13 cellular contexts compared by ENCODE assay signal in the genomic region with DNA sequence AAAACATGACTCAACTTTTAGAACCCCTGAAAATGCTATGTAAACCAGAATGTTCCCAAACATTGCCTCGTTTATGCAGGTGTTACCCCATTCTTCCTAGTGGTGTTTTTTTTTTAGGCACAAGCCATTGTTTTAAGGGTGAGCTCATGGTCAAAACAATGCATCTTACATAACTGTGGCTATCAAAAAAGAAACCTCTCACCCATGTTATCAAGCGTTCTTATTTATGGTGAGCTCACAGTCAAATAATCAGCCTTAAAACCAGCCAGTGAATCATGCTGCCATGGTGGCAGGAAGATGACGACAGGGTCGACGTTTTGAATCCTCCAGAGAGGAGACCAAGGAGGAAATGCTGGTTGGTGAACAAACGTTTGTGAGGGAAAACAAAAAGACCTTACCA.
DNase-seq lines count a peak whose midpoint lies in the region; ATAC-seq and TF ChIP-seq lines count a peak whose summit lies in the region.
"Had no signal": no experiment of that assay in that cellular context is flagged by ENCODE, and none has a peak within 500 bp of the region (broad histone marks: within the 10 kb centered on the region; RNA-seq: fewer than 3 reads in every experiment).

No MANE protein-coding gene starts in this region.

- ATAC-seq in heart left ventricle (peak; percentile 57 to 89 (median 64)), HG02870 (IDR thresholded peaks at IDR 0.05; ENCODE audit: unreplicated experiment) (no peak)
- ATAC-seq: esophagus mucosa; stimulated activated naive CD8-positive, alpha-beta T cell treated with anti-CD3 and anti-CD28 coated beads, Interleukin-15, amount 100 ng/mL, for 72 hours; T-helper 17 cell had no signal

- no peaks in the 10 kb centered on the region for H3K36me3 ChIP-seq in heart left ventricle
- no peaks in the 10 kb centered on the region for H3K36me3 ChIP-seq in right atrium auricular region
- H3K36me3 ChIP-seq in stomach, result no peaks in the 10 kb centered on the region

- H3K27ac ChIP-seq in heart left ventricle, result peak overlapping the region in 11 of 12 donors; percentile 17 to 79 (median 57)
- peak overlapping the region; percentile 13 to 20 for H3K27ac ChIP-seq in right atrium auricular region
- H3K27ac ChIP-seq in stomach, result peak overlapping the region in 2 of 5 donors; percentile 27 to 39

- peak in 2 of 5 donors; percentile 23 to 36 for DNase-seq in heart left ventricle
- DNase-seq in cardiac septum (ENCODE audit: low spot score), result no peak
- peak; percentile 91 for DNase-seq in astrocyte of the hippocampus (ENCODE audit: low read depth, low spot score)
- DNase-seq in right atrium auricular region (ENCODE audit: low spot score), result peak; percentile 60
- no peak for DNase-seq in stomach
- no peak for DNase-seq in HuH-7.5 (ENCODE audit: low spot score)
- no peak for DNase-seq in iPS-NIHi11 (ENCODE audit: low spot score)
- DNase-seq: activated CD8-positive, alpha-beta memory T cell treated with anti-CD3 and anti-CD28 coated beads for 24 hours; NCI-H1048; stimulated activated naive CD8-positive, alpha-beta T cell treated with anti-CD3 and anti-CD28 coated beads, Interleukin-15, amount 100 ng/mL, for 72 hours; T-helper 17 cell had no signal

- peaks cover 7 to 24% (median 13%) of the 10 kb centered on the region in 12 donors for H3K4me1 ChIP-seq in heart left ventricle
- H3K4me1 ChIP-seq in right atrium auricular region, result peaks cover 0 to 16% of the 10 kb centered on the region in 2 donors
- peaks cover 0 to 10% (median 3%) of the 10 kb centered on the region in 4 donors for H3K4me1 ChIP-seq in stomach

- H3K9me3 ChIP-seq in heart left ventricle (peaks cover 0 to 13% (median 5%) of the 10 kb centered on the region in 12 donors), right atrium auricular region (peaks cover 0 to 5% of the 10 kb centered on the region in 2 donors), stomach (no peaks in the 10 kb centered on the region)

- TF ChIP-seq EP300 in stomach (IDR thresholded peaks at IDR 0.05), result no peak

- peak overlapping the region in 1 of 12 donors; percentile 11 for H3K4me3 ChIP-seq in heart left ventricle
- H3K4me3 ChIP-seq in right atrium auricular region, result no peak overlapping the region
- H3K4me3 ChIP-seq in stomach, result no peak overlapping the region

- TF ChIP-seq POLR2A in heart left ventricle (IDR thresholded peaks at IDR 0.05), result no peak
- TF ChIP-seq POLR2A in stomach (IDR thresholded peaks at IDR 0.05), result no peak

- TF ChIP-seq CTCF in heart left ventricle (IDR thresholded peaks at IDR 0.05) (no peak), right atrium auricular region (IDR thresholded peaks at IDR 0.05) (no peak), stomach (IDR thresholded peaks at IDR 0.05) (no peak)

- WGBS in heart left ventricle, 4 donors, result 6 to 14% (median 8%) methylated on average over 6 of the region's 6 CpGs
- WGBS in stomach, 5 donors, result 17 to 26% (median 24%) methylated on average over 6 of the region's 6 CpGs

- intact Hi-C loops in heart left ventricle (cut with DNase I) (loop anchor here in 4 of 10 donors (10.0 kb wide), 2 partner anchors 85 to 145 kb away; no protein-coding TSS in a partner anchor), cardiac septum (cut with DNase I) (no loop called here), stomach (cut with DNase I; ENCODE audit: low total_unique reads) (no loop called here)

- H3K27me3 ChIP-seq in heart left ventricle (no peaks in the 10 kb centered on the region), right atrium auricular region (no peaks in the 10 kb centered on the region), stomach (no peaks in the 10 kb centered on the region)

Comparison
In these comparisons a context has a peak if more than half of its experiments do, and no peak if none do; other contexts are left out.
1. DNase-seq: peak in astrocyte of the hippocampus (single experiment) and right atrium auricular region (single experiment); none in cardiac septum (single experiment), stomach (single experiment), HuH-7.5 (single experiment) and iPS-NIHi11 (single experiment).